Comparison of ENCODE assay signal across 8 cellular contexts in the genomic region with DNA sequence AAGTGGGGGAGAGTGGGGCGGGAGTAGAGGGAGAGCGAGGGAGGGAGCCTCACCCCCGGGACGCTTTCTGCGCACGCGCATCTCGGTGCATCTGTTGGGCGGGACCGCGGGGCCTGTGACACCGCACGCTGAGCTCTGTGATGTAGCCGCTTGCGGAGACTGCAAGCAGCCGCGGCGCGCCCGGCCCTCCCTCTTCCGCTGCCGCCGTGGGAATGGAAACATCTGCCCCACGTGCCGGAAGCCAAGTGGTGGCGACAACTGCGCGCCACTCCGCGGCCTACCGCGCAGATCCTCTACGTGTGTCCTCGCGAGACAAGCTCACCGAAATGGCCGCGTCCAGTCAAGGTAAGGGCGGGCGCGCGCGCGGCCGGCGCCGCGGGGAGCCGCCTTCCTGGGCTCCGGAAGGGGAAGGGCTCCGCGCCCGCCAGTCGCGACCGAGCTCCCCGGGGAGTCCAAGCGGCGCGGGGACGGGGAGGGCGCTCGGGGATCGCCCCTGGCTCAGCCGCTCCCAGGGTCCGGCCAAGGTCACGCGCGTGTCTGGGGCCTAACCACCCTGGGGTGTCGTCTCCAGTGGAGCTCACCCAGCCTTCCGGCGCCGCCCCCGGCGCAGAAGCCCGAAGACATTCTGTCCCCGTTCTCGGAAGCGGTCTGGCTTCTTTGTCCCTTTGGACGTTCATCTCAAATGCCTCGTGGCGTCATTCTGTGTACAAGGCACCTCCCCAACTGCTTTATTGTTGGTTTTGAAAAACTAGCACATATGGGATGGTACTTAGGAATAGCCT. TPM values are rescaled to one million over a fixed set of nuclear protein-coding genes. Genes with fewer than 3 reads are reported as not detected.
DNase-seq lines count a peak whose midpoint lies in the region; ATAC-seq, FAIRE-seq and TF ChIP-seq lines count a peak whose summit lies in the region.

TSS of gene FUNDC2 (plus strand) at position 118 of the 782 bp plus-strand sequence. CDS start at position 213, 95 bp downstream.

- no peaks in the 10 kb centered on the region for H3K36me3 ChIP-seq in SU-DHL-6 (ENCODE audit: low read length)
- no peaks in the 10 kb centered on the region for H3K36me3 ChIP-seq in pancreas
- no peaks in the 10 kb centered on the region for H3K36me3 ChIP-seq in thyroid gland

- H3K9me3 ChIP-seq in SU-DHL-6 (ENCODE audit: insufficient read depth, low read length) (no peaks in the 10 kb centered on the region), pancreas (no peaks in the 10 kb centered on the region), thyroid gland (no peaks in the 10 kb centered on the region)

- POLR2A ChIA-PET in activated naive CD8-positive, alpha-beta T cell treated with anti-CD3 and anti-CD28 coated beads, Interleukin-2, amount 10 ng/mL, durations not matched to agents 7 days and 5 days (lab: Charles Lee), result interaction anchor here (0.6 to 0.8 kb wide), 3 partner anchors 30 to 59 kb away, joined by 3 read pairs; no protein-coding TSS in a partner anchor

- intact Hi-C loops in head of caudate nucleus (cut with DNase I), result no loop called here
- intact Hi-C loops in pancreas (cut with DNase I), result no loop called here
- intact Hi-C loops in thyroid gland (cut with DNase I), result no loop called here

- peaks cover 2% of the 10 kb centered on the region for H3K27me3 Mint-ChIP-seq in activated naive CD8-positive, alpha-beta T cell treated with anti-CD3 and anti-CD28 coated beads, Interleukin-2, amount 10 ng/mL, durations not matched to agents 7 days and 5 days

- H3K4me1 ChIP-seq in pancreas (peaks cover 0 to 2% (median 0%) of the 10 kb centered on the region in 3 donors), thyroid gland (no peaks in the 10 kb centered on the region)

- peak in 1 of 2 donors; percentile 83 for TF ChIP-seq POLR2A in thyroid gland (IDR thresholded peaks at IDR 0.05)

- H3K4me3 ChIP-seq in GM12875 (ENCODE audit: low read depth, low read length) (peak within 1 kb of the TSS; percentile 72), SU-DHL-6 (ENCODE audit: insufficient read depth, low read length, poor library complexity, severe bottlenecking) (peak within 1 kb of the TSS; percentile 90), pancreas (peak within 1 kb of the TSS; percentile 36 to 58 (median 40)), thyroid gland (replicated peaks in 1 of 3) (peak within 1 kb of the TSS; percentile 15 to 49 (median 43))

- TF ChIP-seq CTCF in GM12875 (IDR thresholded peaks at IDR 0.05; ENCODE audit: borderline replicate concordance, insufficient read depth, low read depth, low read length), result no peak
- no peak for TF ChIP-seq CTCF in SU-DHL-6 (IDR thresholded peaks at IDR 0.05; ENCODE audit: insufficient read depth, low read length, poor library complexity, severe bottlenecking)
- TF ChIP-seq CTCF in pancreas (IDR thresholded peaks at IDR 0.05), result no peak
- TF ChIP-seq CTCF in thyroid gland (IDR thresholded peaks at IDR 0.05), result no peak

- H3K4me3 Mint-ChIP-seq in activated naive CD8-positive, alpha-beta T cell treated with anti-CD3 and anti-CD28 coated beads, Interleukin-2, amount 10 ng/mL, durations not matched to agents 7 days and 5 days, result peak within 1 kb of the TSS; percentile 87

- peaks cover 1% of the 10 kb centered on the region for H3K36me3 Mint-ChIP-seq in activated naive CD8-positive, alpha-beta T cell treated with anti-CD3 and anti-CD28 coated beads, Interleukin-2, amount 10 ng/mL, durations not matched to agents 7 days and 5 days

- no peaks in the 10 kb centered on the region for H3K9me2 ChIP-seq in SU-DHL-6 (replicated peaks; ENCODE audit: insufficient read depth, low read length)

- peaks cover 33% of the 10 kb centered on the region for H3K79me2 ChIP-seq in SU-DHL-6 (ENCODE audit: insufficient read depth, low read length)

- DNase-seq in NCI-H1417 (lab: John Stamatoyannopoulos, UW), result peak; percentile 97 to 98 (median 97)
- DNase-seq in activated naive CD8-positive, alpha-beta T cell treated with anti-CD3 and anti-CD28 coated beads, Interleukin-2, amount 10 ng/mL, durations not matched to agents 7 days and 5 days, result peak; percentile 91
- DNase-seq in head of caudate nucleus, result peak; percentile 81 to 95 (median 91)
- peak; percentile 93 to 98 (median 94) for DNase-seq in pancreas
- peak; percentile 94 to 95 for DNase-seq in thyroid gland

- no peaks in the 10 kb centered on the region for H3K9me3 Mint-ChIP-seq in activated naive CD8-positive, alpha-beta T cell treated with anti-CD3 and anti-CD28 coated beads, Interleukin-2, amount 10 ng/mL, durations not matched to agents 7 days and 5 days

- peaks cover 14% of the 10 kb centered on the region for H3K4me1 Mint-ChIP-seq in activated naive CD8-positive, alpha-beta T cell treated with anti-CD3 and anti-CD28 coated beads, Interleukin-2, amount 10 ng/mL, durations not matched to agents 7 days and 5 days

- peak within 1 kb of the TSS; percentile 54 for H2AFZ ChIP-seq in SU-DHL-6 (ENCODE audit: low read depth, low read length, severe bottlenecking)

- H3F3A ChIP-seq in SU-DHL-6 (ENCODE audit: insufficient read depth), result peaks cover 12% of the 10 kb centered on the region

- no peaks in the 10 kb centered on the region for H3K27me3 ChIP-seq in SU-DHL-6 (ENCODE audit: low read length)
- H3K27me3 ChIP-seq in pancreas, result no peaks in the 10 kb centered on the region
- no peaks in the 10 kb centered on the region for H3K27me3 ChIP-seq in thyroid gland

- peak within 1 kb of the TSS; percentile 87 for H3K9ac ChIP-seq in SU-DHL-6 (ENCODE audit: low read length)

- H3K27ac Mint-ChIP-seq in activated naive CD8-positive, alpha-beta T cell treated with anti-CD3 and anti-CD28 coated beads, Interleukin-2, amount 10 ng/mL, durations not matched to agents 7 days and 5 days, result peak within 1 kb of the TSS; percentile 93

- no peak for FAIRE-seq in pancreas (lab: Jason Lieb, UNC)

- WGBS in pancreas, 2 donors, result 0 to 36% methylated on average over 64 to 82 of the region's 82 CpGs
- 0% methylated on average over 1 to 9 of the region's 82 CpGs for WGBS in thyroid gland, 2 donors

- peak; percentile 90 for ATAC-seq in HG02763 (IDR thresholded peaks at IDR 0.05; ENCODE audit: unreplicated experiment)
- ATAC-seq in activated naive CD8-positive, alpha-beta T cell treated with anti-CD3 and anti-CD28 coated beads, Interleukin-2, amount 10 ng/mL, durations not matched to agents 7 days and 5 days (ENCODE audit: low read depth), result peak; percentile 90
- peak; percentile 85 to 90 (median 89) for ATAC-seq in pancreas

- H3K27ac ChIP-seq in SU-DHL-6 (ENCODE audit: low read depth, low read length), result peak within 1 kb of the TSS; percentile 98
- H3K27ac ChIP-seq in pancreas, result peak within 1 kb of the TSS; percentile 91 to 99 (median 96)
- H3K27ac ChIP-seq in thyroid gland, result peak within 1 kb of the TSS; percentile 84 to 95 (median 93)

- no peaks in the 10 kb centered on the region for H4K20me1 ChIP-seq in SU-DHL-6 (ENCODE audit: low read depth, low read length)

- peak within 1 kb of the TSS; percentile 98 for H3K4me2 ChIP-seq in SU-DHL-6 (ENCODE audit: low read depth, low read length, poor library complexity, severe bottlenecking)

RNA-seq across cellular contexts. Expression of gene FUNDC2, which starts in this region (rescaled TPM):
- total RNA-seq in activated naive CD8-positive, alpha-beta T cell treated with anti-CD3 and anti-CD28 coated beads, Interleukin-2, amount 10 ng/mL, durations not matched to agents 7 days and 5 days, result 10 to 100 TPM; 44.3 to 47.4 TPM
- total RNA-seq in pancreas (10 to 100 TPM; 50.3 to 74.6 (median 70.2) TPM), thyroid gland (10 to 100 TPM; 50.7 to 78.5 (median 69.0) TPM)
- 10 to 100 TPM; 75.7 to 88.1 TPM for polyA plus RNA-seq in pancreas

Comparison
In these comparisons a context has a peak if more than half of its experiments do, and no peak if none do; other contexts are left out.
1. Peak in every context shown above with its lines: DNase-seq, ATAC-seq, H3K4me3 ChIP-seq and H3K27ac ChIP-seq.
2. H3K4me3 ChIP-seq: peak in every context shown above with its lines; median percentile 90 in SU-DHL-6; 72 in GM12875; 43 in thyroid gland; 40 in pancreas.